In genomic region chr22:20003304-20003703, GRCh38 we compare ENCODE assay signal across 25 cellular contexts.
"Had no signal": no experiment of that assay in that cellular context is flagged by ENCODE, and none has a peak within 500 bp of the region (broad histone marks: within the 10 kb centered on the region; RNA-seq: fewer than 3 reads in every experiment).

No MANE protein-coding gene starts in this region.

- H3K27me3 Mint-ChIP-seq: naive B cell; stimulated activated memory B cell treated with anti-CD40 and anti-IgM and Interleukin-4, amounts not matched to agents 10 μg/mL and 1 μg/mL and 100 μg/mL, for 72 hours; stimulated activated naive CD8-positive, alpha-beta T cell treated with anti-CD3 and anti-CD28 coated beads, Interleukin-15, amount 100 ng/mL, for 72 hours; type B pancreatic cell had no signal

- H3K27ac ChIP-seq: ovary, skin epidermis, uterus had no signal

- H3K4me3 Mint-ChIP-seq: immature natural killer cell; mesothelial cell of epicardium; natural killer cell; nephron progenitor cell; stimulated activated memory B cell treated with anti-CD40 and anti-IgM and Interleukin-4, amounts not matched to agents 10 μg/mL and 1 μg/mL and 100 μg/mL, for 72 hours; stimulated activated naive CD8-positive, alpha-beta T cell treated with anti-CD3 and anti-CD28 coated beads, Interleukin-15, amount 100 ng/mL, for 72 hours; type B pancreatic cell had no signal

- H3K36me3 ChIP-seq: left ventricle myocardium inferior, ovary, right atrium auricular region, tibial nerve, uterus had no signal

- DNase-seq: hypothalamus; immature natural killer cell; islet precursor cell; left ventricle myocardium inferior; mesendoderm; naive B cell; natural killer cell; nephron progenitor cell; ovary; stimulated activated CD4-positive, alpha-beta T cell treated with anti-CD3 and anti-CD28 coated beads, Interleukin-12 subunit alpha, Interleukin-12 subunit beta, amount 100 ng/mL, for 4 hours; stimulated activated CD4-positive, alpha-beta T cell treated with anti-CD3 and anti-CD28 coated beads, Interleukin-15, amount 100 ng/mL, for 24 hours; stimulated activated CD4-positive, alpha-beta T cell treated with anti-CD3 and anti-CD28 coated beads, Interleukin-2, amount 100 ng/mL, for 24 hours; stimulated activated CD4-positive, alpha-beta T cell treated with anti-CD3 and anti-CD28 coated beads, Interleukin-4, amount 100 ng/mL, for 1 hour; stimulated activated naive CD4-positive, alpha-beta T cell treated with Interleukin-2 at 50 U/mL for 16 hours; stimulated activated naive CD8-positive, alpha-beta T cell treated with anti-CD3 and anti-CD28 coated beads, Interleukin-15, amount 100 ng/mL, for 72 hours; substantia nigra; uterus had no signal

- H3K4me3 ChIP-seq: left ventricle myocardium inferior, lung, ovary, right atrium auricular region, skin epidermis, tibial nerve, uterus had no signal

- ATAC-seq: natural killer cell; sciatic nerve; stimulated activated memory B cell treated with anti-CD40 and anti-IgM and Interleukin-4, amounts not matched to agents 10 μg/mL and 1 μg/mL and 100 μg/mL, for 72 hours; stimulated activated naive CD8-positive, alpha-beta T cell treated with anti-CD3 and anti-CD28 coated beads, Interleukin-15, amount 100 ng/mL, for 72 hours had no signal

- H3K4me1 ChIP-seq: uterus had no signal

- H3K4me1 Mint-ChIP-seq: immature natural killer cell; naive B cell; natural killer cell; stimulated activated memory B cell treated with anti-CD40 and anti-IgM and Interleukin-4, amounts not matched to agents 10 μg/mL and 1 μg/mL and 100 μg/mL, for 72 hours; stimulated activated naive CD8-positive, alpha-beta T cell treated with anti-CD3 and anti-CD28 coated beads, Interleukin-15, amount 100 ng/mL, for 72 hours had no signal

- H3K27ac Mint-ChIP-seq: immature natural killer cell; mesothelial cell of epicardium; natural killer cell; nephron progenitor cell; stimulated activated memory B cell treated with anti-CD40 and anti-IgM and Interleukin-4, amounts not matched to agents 10 μg/mL and 1 μg/mL and 100 μg/mL, for 72 hours; stimulated activated naive CD8-positive, alpha-beta T cell treated with anti-CD3 and anti-CD28 coated beads, Interleukin-15, amount 100 ng/mL, for 72 hours had no signal

- H3K9me3 ChIP-seq: ovary had no signal

- H3K36me3 Mint-ChIP-seq: mesothelial cell of epicardium had no signal

- H3K27me3 ChIP-seq: ovary, right atrium auricular region, tibial nerve, uterus had no signal
